In genomic region chrX:63424063-63424462, GRCh38 we compare ENCODE assay signal across 11 cellular contexts.
"Had no signal": no experiment of that assay in that cellular context is flagged by ENCODE, and none has a peak within 500 bp of the region (broad histone marks: within the 10 kb centered on the region; RNA-seq: fewer than 3 reads in every experiment).

No MANE protein-coding gene starts in this region.

- DNase-seq: activated B cell treated with CpG ODN at 0.5 μM for 24 hours; activated CD4-positive, alpha-beta T cell treated with anti-CD3 and anti-CD28 coated beads for 48 hours; activated CD8-positive, alpha-beta T cell treated with anti-CD3 and anti-CD28 coated beads for 36 hours; activated effector memory CD4-positive, alpha-beta T cell treated with anti-CD3 and anti-CD28 coated beads, Interleukin-2, amount 50 U/mL, for 16 hours; activated T-cell treated with anti-CD3 and anti-CD28 coated beads, Interleukin-2, amount 50 U/mL, for 48 hours; islet precursor cell; occipital lobe had no signal

- H3K4me1 ChIP-seq: suprapubic skin had no signal

- H2AFZ ChIP-seq: hepatocyte had no signal

- H3K79me2 ChIP-seq: hepatocyte had no signal

- ATAC-seq: activated CD8-positive, alpha-beta T cell treated with anti-CD3 and anti-CD28 coated beads for 36 hours; sciatic nerve had no signal

- H3K36me3 ChIP-seq: suprapubic skin had no signal

- H3K4me3 ChIP-seq: coronary artery, hepatocyte, suprapubic skin had no signal

- H3K4me2 ChIP-seq: hepatocyte had no signal

- H3K9me3 ChIP-seq: suprapubic skin had no signal

- H3K27me3 ChIP-seq: hepatocyte, suprapubic skin had no signal

- H3K27ac ChIP-seq: coronary artery, hepatocyte, suprapubic skin had no signal
